In genomic region chr9:90296539-90296938, GRCh38 we compare ENCODE assay signal across 24 cellular contexts.
DNase-seq lines count a peak whose midpoint lies in the region; ATAC-seq and TF ChIP-seq lines count a peak whose summit lies in the region.
"Had no signal": no experiment of that assay in that cellular context is flagged by ENCODE, and none has a peak within 500 bp of the region (broad histone marks: within the 10 kb centered on the region; RNA-seq: fewer than 3 reads in every experiment).

No MANE protein-coding gene starts in this region.

- POLR2A ChIA-PET in activated CD8-positive, alpha-beta T cell treated with anti-CD3 and anti-CD28 coated beads for 36 hours (lab: Charles Lee): no interaction called here

- ATAC-seq in activated CD8-positive, alpha-beta T cell treated with anti-CD3 and anti-CD28 coated beads for 36 hours: no peak
- ATAC-seq in HG03025 (IDR thresholded peaks at IDR 0.05; ENCODE audit: low FRiP score, unreplicated experiment): no peak
- ATAC-seq: gastrocnemius medialis; HCT116; stimulated activated naive CD8-positive, alpha-beta T cell treated with anti-CD3 and anti-CD28 coated beads, Interleukin-15, amount 100 ng/mL, for 72 hours; WTC11 had no signal

- CTCF ChIA-PET in activated CD8-positive, alpha-beta T cell treated with anti-CD3 and anti-CD28 coated beads for 36 hours (lab: Charles Lee): no interaction called here

- no peak overlapping the region for H3K27ac Mint-ChIP-seq in activated CD8-positive, alpha-beta T cell treated with anti-CD3 and anti-CD28 coated beads for 36 hours
- H3K27ac Mint-ChIP-seq: activated naive CD8-positive, alpha-beta T cell treated with anti-CD3 and anti-CD28 coated beads for 36 hours; CD4-positive, alpha-beta T cell; nephron progenitor cell; stimulated activated naive CD8-positive, alpha-beta T cell treated with anti-CD3 and anti-CD28 coated beads, Interleukin-15, amount 100 ng/mL, for 72 hours; WTC11 had no signal

- no peak overlapping the region for H3K4me3 ChIP-seq in fibroblast of villous mesenchyme (ENCODE audit: low read depth, low read length)
- H3K4me3 ChIP-seq: gastrocnemius medialis, sigmoid colon, thyroid gland had no signal

- no peaks in the 10 kb centered on the region for H3K4me1 Mint-ChIP-seq in activated CD8-positive, alpha-beta T cell treated with anti-CD3 and anti-CD28 coated beads for 36 hours (ENCODE audit: low read depth)
- H3K4me1 Mint-ChIP-seq: activated naive CD8-positive, alpha-beta T cell treated with anti-CD3 and anti-CD28 coated beads for 36 hours; stimulated activated naive CD8-positive, alpha-beta T cell treated with anti-CD3 and anti-CD28 coated beads, Interleukin-15, amount 100 ng/mL, for 72 hours; WTC11 had no signal

- H3K36me3 Mint-ChIP-seq in activated CD8-positive, alpha-beta T cell treated with anti-CD3 and anti-CD28 coated beads for 36 hours (ENCODE audit: low read depth): no peaks in the 10 kb centered on the region
- H3K36me3 Mint-ChIP-seq: activated naive CD8-positive, alpha-beta T cell treated with anti-CD3 and anti-CD28 coated beads for 36 hours; WTC11 had no signal

- peaks cover 9% of the 10 kb centered on the region for H3K27me3 Mint-ChIP-seq in activated CD8-positive, alpha-beta T cell treated with anti-CD3 and anti-CD28 coated beads for 36 hours

- DNase-seq in NCI-H1694 treated with DMSO at 0.1 percent for 48 hours (lab: John Stamatoyannopoulos, UW) (peak; percentile 36), NCI-H82 treated with DMSO at 0.1 percent for 48 hours (lab: John Stamatoyannopoulos, UW; ENCODE audit: unreplicated experiment) (peak; percentile 95), fibroblast of villous mesenchyme (ENCODE audit: low read depth) (peak; percentile 54), iPS-NIHi11 (ENCODE audit: low spot score) (no peak)
- no peak for DNase-seq in activated CD8-positive, alpha-beta T cell treated with anti-CD3 and anti-CD28 coated beads for 36 hours
- no peak for DNase-seq in activated CD4-positive, alpha-beta T cell treated with anti-CD3 and anti-CD28 coated beads for 4 hours
- DNase-seq: activated CD4-positive, alpha-beta T cell treated with anti-CD3 and anti-CD28 coated beads, Interleukin-2, amount 50 U/mL, for 4 hours; activated effector memory CD4-positive, alpha-beta T cell treated with Interleukin-2 at 50 U/mL for 16 hours; activated naive CD8-positive, alpha-beta T cell treated with anti-CD3 and anti-CD28 coated beads for 36 hours; CD4-positive, alpha-beta T cell; effector CD4-positive, alpha-beta T cell; gastrocnemius medialis; hippocampal formation; IMR-90; NCI-H1092; NCI-H2081; nephron progenitor cell; sigmoid colon; stimulated activated CD4-positive, alpha-beta T cell treated with anti-CD3 and anti-CD28 coated beads, Interleukin-15, amount 100 ng/mL, for 24 hours; stimulated activated naive CD8-positive, alpha-beta T cell treated with anti-CD3 and anti-CD28 coated beads, Interleukin-15, amount 100 ng/mL, for 72 hours; thyroid gland had no signal

- no peak overlapping the region for H3K4me3 Mint-ChIP-seq in activated CD8-positive, alpha-beta T cell treated with anti-CD3 and anti-CD28 coated beads for 36 hours
- H3K4me3 Mint-ChIP-seq: activated naive CD8-positive, alpha-beta T cell treated with anti-CD3 and anti-CD28 coated beads for 36 hours; CD4-positive, alpha-beta T cell; nephron progenitor cell; stimulated activated naive CD8-positive, alpha-beta T cell treated with anti-CD3 and anti-CD28 coated beads, Interleukin-15, amount 100 ng/mL, for 72 hours; WTC11 had no signal

- no peaks in the 10 kb centered on the region for H3K9me3 Mint-ChIP-seq in activated CD8-positive, alpha-beta T cell treated with anti-CD3 and anti-CD28 coated beads for 36 hours
- H3K9me3 Mint-ChIP-seq: activated naive CD8-positive, alpha-beta T cell treated with anti-CD3 and anti-CD28 coated beads for 36 hours; CD4-positive, alpha-beta T cell; nephron progenitor cell; stimulated activated naive CD8-positive, alpha-beta T cell treated with anti-CD3 and anti-CD28 coated beads, Interleukin-15, amount 100 ng/mL, for 72 hours had no signal

- intact Hi-C loops in activated CD8-positive, alpha-beta T cell treated with anti-CD3 and anti-CD28 coated beads for 36 hours (cut with micrococcal nuclease): no loop called here

- TF ChIP-seq CTCF in fibroblast of villous mesenchyme (IDR thresholded peaks at IDR 0.05; ENCODE audit: insufficient read depth, low read depth, low read length): no peak
- no peak for TF ChIP-seq CTCF in activated CD8-positive, alpha-beta T cell treated with anti-CD3 and anti-CD28 coated beads for 36 hours (IDR thresholded peaks at IDR 0.05)

Comparison
In these comparisons a context has a peak if more than half of its experiments do, and no peak if none do; other contexts are left out.
1. DNase-seq: peak in NCI-H1694 treated with DMSO at 0.1 percent for 48 hours (single experiment), NCI-H82 treated with DMSO at 0.1 percent for 48 hours (single experiment) and fibroblast of villous mesenchyme (single experiment); none in activated CD8-positive, alpha-beta T cell treated with anti-CD3 and anti-CD28 coated beads for 36 hours (single experiment), activated CD4-positive, alpha-beta T cell treated with anti-CD3 and anti-CD28 coated beads for 4 hours (0 of 2) and iPS-NIHi11 (single experiment).